Comparison of ENCODE assay signal across 8 cellular contexts in genomic region chr7:130903358-130903974, GRCh38.
DNase-seq lines count a peak whose midpoint lies in the region; ATAC-seq and TF ChIP-seq lines count a peak whose summit lies in the region.

No MANE protein-coding gene starts in this region.

- H3K27me3 ChIP-seq in BLaER1 treated with 17β-estradiol and CSF1 and Interleukin-3, amounts not matched to agents 10 nM and 100 nM = no peaks in the 10 kb centered on the region
- H3K27me3 ChIP-seq in muscle layer of colon (ENCODE audit: control insufficient read depth in 1 of 2, insufficient read depth in 2 of 2, low read length in 2 of 2) = no peaks in the 10 kb centered on the region

- no peak overlapping the region for H3K27ac ChIP-seq in BLaER1 treated with 17β-estradiol and CSF1 and Interleukin-3, amounts not matched to agents 10 nM and 100 nM
- H3K27ac ChIP-seq in muscle layer of colon (ENCODE audit: low read depth, low read length) = peak overlapping the region; percentile 53

- no peak overlapping the region for H3K4me3 ChIP-seq in BLaER1 treated with 17β-estradiol and CSF1 and Interleukin-3, amounts not matched to agents 10 nM and 100 nM
- no peak overlapping the region for H3K4me3 ChIP-seq in choroid plexus epithelial cell (ENCODE audit: low read depth, low read length)
- H3K4me3 ChIP-seq in muscle layer of colon (ENCODE audit: low read depth in 1 of 2, low read length in 2 of 2) = no peak overlapping the region

- peak overlapping the region in 7 of 11 experiments; percentile 68 to 77 (median 71); a peak in 8 of 22 replicates for H3K4me2 ChIP-seq in BLaER1 treated with 17β-estradiol and CSF1 and Interleukin-3, amounts not matched to agents 10 nM and 100 nM

- H3K36me3 ChIP-seq in BLaER1 treated with 17β-estradiol and CSF1 and Interleukin-3, amounts not matched to agents 10 nM and 100 nM = peaks cover 34 to 100% (median 86%) of the 10 kb centered on the region in 11 experiments; a peak in 21 of 22 replicates
- no peaks in the 10 kb centered on the region for H3K36me3 ChIP-seq in muscle layer of colon (ENCODE audit: insufficient read depth, low read length)

- H3K9ac ChIP-seq in BLaER1 treated with 17β-estradiol and CSF1 and Interleukin-3, amounts not matched to agents 10 nM and 100 nM = no peak overlapping the region
- no peak overlapping the region for H3K9ac ChIP-seq in muscle layer of colon (ENCODE audit: low read length)

- TF ChIP-seq POLR2A in GM18505 (IDR thresholded peaks at IDR 0.05; ENCODE audit: borderline replicate concordance, extremely low read depth, insufficient read depth, insufficient read length) = no peak

- DNase-seq in NCI-H226 (peak; percentile 73), choroid plexus epithelial cell (ENCODE audit: low read depth) (peak; percentile 99), NCI-H1105 (lab: John Stamatoyannopoulos, UW) (no peak), anterior cingulate cortex (lab: John Stamatoyannopoulos, UW) (no peak)

- no peak for ATAC-seq in HG02981 (IDR thresholded peaks at IDR 0.05; ENCODE audit: unreplicated experiment)
- no peak for ATAC-seq in GM18505 (IDR thresholded peaks at IDR 0.05; ENCODE audit: unreplicated experiment)

- TF ChIP-seq CTCF in choroid plexus epithelial cell (conservative IDR thresholded peaks at IDR 0.05; ENCODE audit: low read depth, low read length) = no peak

- peaks cover 56 to 86% (median 77%) of the 10 kb centered on the region in 10 experiments for H3K4me1 ChIP-seq in BLaER1 treated with 17β-estradiol and CSF1 and Interleukin-3, amounts not matched to agents 10 nM and 100 nM
- H3K4me1 ChIP-seq in muscle layer of colon (ENCODE audit: insufficient read depth, low read length) = peaks cover 50% of the 10 kb centered on the region

- H3K9me3 ChIP-seq in BLaER1 treated with 17β-estradiol and CSF1 and Interleukin-3, amounts not matched to agents 10 nM and 100 nM (replicated peaks in 1 of 11) = no peaks in the 10 kb centered on the region
- H3K9me3 ChIP-seq in muscle layer of colon (ENCODE audit: low read length) = no peaks in the 10 kb centered on the region

- peaks cover 72 to 100% (median 100%) of the 10 kb centered on the region in 11 experiments for H4K20me1 ChIP-seq in BLaER1 treated with 17β-estradiol and CSF1 and Interleukin-3, amounts not matched to agents 10 nM and 100 nM

Comparison
In these comparisons a context has a peak if more than half of its experiments do, and no peak if none do; other contexts are left out.
1. DNase-seq: peak in NCI-H226 (single experiment) and choroid plexus epithelial cell (single experiment); none in NCI-H1105 (single experiment) and anterior cingulate cortex (0 of 58).